1 cellular context compared by ENCODE assay signal in the genomic region with DNA sequence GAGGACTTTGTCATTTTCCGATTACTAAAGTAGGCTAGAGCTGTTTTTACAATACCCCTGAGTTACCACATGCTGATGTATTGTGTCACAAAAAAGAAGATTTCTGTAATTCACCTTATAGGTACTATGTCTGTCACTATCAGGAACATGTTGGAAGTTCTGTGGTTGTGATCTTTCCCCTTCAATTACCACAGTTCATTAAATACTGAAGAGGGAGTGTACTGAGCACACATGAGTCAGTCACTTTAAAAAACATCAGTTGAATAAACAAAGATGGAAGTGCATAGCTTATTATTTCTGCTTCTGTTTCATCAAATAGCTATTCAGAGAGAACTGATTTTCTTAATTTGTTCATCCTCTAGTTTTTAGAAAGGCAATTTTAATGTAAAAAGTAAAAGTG.
TF ChIP-seq lines count a peak whose summit lies in the region.

No MANE protein-coding gene starts in this region.

TF ChIP-seq in HEK293, 187 proteins besides CTCF, POLR2A, EP300 and RAD21 (continued from another document):
- TF ChIP-seq, protein P1, sequence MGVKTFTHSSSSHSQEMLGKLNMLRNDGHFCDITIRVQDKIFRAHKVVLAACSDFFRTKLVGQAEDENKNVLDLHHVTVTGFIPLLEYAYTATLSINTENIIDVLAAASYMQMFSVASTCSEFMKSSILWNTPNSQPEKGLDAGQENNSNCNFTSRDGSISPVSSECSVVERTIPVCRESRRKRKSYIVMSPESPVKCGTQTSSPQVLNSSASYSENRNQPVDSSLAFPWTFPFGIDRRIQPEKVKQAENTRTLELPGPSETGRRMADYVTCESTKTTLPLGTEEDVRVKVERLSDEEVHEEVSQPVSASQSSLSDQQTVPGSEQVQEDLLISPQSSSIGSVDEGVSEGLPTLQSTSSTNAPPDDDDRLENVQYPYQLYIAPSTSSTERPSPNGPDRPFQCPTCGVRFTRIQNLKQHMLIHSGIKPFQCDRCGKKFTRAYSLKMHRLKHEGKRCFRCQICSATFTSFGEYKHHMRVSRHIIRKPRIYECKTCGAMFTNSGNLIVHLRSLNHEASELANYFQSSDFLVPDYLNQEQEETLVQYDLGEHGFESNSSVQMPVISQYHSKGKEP (tag by site-specific recombination; IDR thresholded peaks at IDR 0.05): peak; percentile 48; the same call in 1 of the 2 replicates
- TF ChIP-seq, protein P2, sequence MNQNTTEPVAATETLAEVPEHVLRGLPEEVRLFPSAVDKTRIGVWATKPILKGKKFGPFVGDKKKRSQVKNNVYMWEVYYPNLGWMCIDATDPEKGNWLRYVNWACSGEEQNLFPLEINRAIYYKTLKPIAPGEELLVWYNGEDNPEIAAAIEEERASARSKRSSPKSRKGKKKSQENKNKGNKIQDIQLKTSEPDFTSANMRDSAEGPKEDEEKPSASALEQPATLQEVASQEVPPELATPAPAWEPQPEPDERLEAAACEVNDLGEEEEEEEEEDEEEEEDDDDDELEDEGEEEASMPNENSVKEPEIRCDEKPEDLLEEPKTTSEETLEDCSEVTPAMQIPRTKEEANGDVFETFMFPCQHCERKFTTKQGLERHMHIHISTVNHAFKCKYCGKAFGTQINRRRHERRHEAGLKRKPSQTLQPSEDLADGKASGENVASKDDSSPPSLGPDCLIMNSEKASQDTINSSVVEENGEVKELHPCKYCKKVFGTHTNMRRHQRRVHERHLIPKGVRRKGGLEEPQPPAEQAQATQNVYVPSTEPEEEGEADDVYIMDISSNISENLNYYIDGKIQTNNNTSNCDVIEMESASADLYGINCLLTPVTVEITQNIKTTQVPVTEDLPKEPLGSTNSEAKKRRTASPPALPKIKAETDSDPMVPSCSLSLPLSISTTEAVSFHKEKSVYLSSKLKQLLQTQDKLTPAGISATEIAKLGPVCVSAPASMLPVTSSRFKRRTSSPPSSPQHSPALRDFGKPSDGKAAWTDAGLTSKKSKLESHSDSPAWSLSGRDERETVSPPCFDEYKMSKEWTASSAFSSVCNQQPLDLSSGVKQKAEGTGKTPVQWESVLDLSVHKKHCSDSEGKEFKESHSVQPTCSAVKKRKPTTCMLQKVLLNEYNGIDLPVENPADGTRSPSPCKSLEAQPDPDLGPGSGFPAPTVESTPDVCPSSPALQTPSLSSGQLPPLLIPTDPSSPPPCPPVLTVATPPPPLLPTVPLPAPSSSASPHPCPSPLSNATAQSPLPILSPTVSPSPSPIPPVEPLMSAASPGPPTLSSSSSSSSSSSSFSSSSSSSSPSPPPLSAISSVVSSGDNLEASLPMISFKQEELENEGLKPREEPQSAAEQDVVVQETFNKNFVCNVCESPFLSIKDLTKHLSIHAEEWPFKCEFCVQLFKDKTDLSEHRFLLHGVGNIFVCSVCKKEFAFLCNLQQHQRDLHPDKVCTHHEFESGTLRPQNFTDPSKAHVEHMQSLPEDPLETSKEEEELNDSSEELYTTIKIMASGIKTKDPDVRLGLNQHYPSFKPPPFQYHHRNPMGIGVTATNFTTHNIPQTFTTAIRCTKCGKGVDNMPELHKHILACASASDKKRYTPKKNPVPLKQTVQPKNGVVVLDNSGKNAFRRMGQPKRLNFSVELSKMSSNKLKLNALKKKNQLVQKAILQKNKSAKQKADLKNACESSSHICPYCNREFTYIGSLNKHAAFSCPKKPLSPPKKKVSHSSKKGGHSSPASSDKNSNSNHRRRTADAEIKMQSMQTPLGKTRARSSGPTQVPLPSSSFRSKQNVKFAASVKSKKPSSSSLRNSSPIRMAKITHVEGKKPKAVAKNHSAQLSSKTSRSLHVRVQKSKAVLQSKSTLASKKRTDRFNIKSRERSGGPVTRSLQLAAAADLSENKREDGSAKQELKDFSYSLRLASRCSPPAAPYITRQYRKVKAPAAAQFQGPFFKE (tag by site-specific recombination; IDR thresholded peaks at IDR 0.05; ENCODE audit: borderline replicate concordance): no peak
- TF ChIP-seq SCRT2 (tag by site-specific recombination; IDR thresholded peaks at IDR 0.05) (peak; percentile 67), ZNF211 (tag by site-specific recombination; IDR thresholded peaks at IDR 0.05; ENCODE audit: low read depth) (no peak)
